15 cellular contexts compared by ENCODE assay signal in genomic region chr19:47102561-47103135, GRCh38. TPM values are rescaled to one million over a fixed set of nuclear protein-coding genes. Genes with fewer than 3 reads are reported as not detected.
DNase-seq lines count a peak whose midpoint lies in the region; ATAC-seq and TF ChIP-seq lines count a peak whose summit lies in the region.
"Had no signal": no experiment of that assay in that cellular context is flagged by ENCODE, and none has a peak within 500 bp of the region (broad histone marks: within the 10 kb centered on the region; RNA-seq: fewer than 3 reads in every experiment).

No MANE protein-coding gene starts in this region.

- peaks cover 56% of the 10 kb centered on the region for H3K4me1 ChIP-seq in lower lobe of right lung

- no peaks in the 10 kb centered on the region for H3K27me3 Mint-ChIP-seq in activated T-helper 1 cell treated with anti-CD3 and anti-CD28 coated beads, Interleukin-12 subunit alpha, Interleukin-12 subunit beta, Interleukin-2, Interleukin-4 antibody, amounts not matched to agents 30 ng/mL and 10 ng/mL and 1 ng/mL, durations not matched to agents 14 hours and 24 hours and 36 hours (ENCODE audit: insufficient read depth)
- H3K27me3 Mint-ChIP-seq in progenitor cell of endocrine pancreas = no peaks in the 10 kb centered on the region
- H3K27me3 Mint-ChIP-seq: activated T-helper 17 cell treated with anti-CD3 and anti-CD28 coated beads, Interleukin-2, amount 50 U/mL, for 72 hours had no signal

- peak overlapping the region; percentile 5 for H3K4me3 Mint-ChIP-seq in activated T-helper 1 cell treated with anti-CD3 and anti-CD28 coated beads, Interleukin-12 subunit alpha, Interleukin-12 subunit beta, Interleukin-2, Interleukin-4 antibody, amounts not matched to agents 30 ng/mL and 10 ng/mL and 1 ng/mL, durations not matched to agents 14 hours and 24 hours and 36 hours
- no peak overlapping the region for H3K4me3 Mint-ChIP-seq in progenitor cell of endocrine pancreas (ENCODE audit: low read depth)
- H3K4me3 Mint-ChIP-seq: activated T-helper 17 cell treated with anti-CD3 and anti-CD28 coated beads, Interleukin-2, amount 50 U/mL, for 72 hours had no signal

- H3K27ac Mint-ChIP-seq in activated T-helper 1 cell treated with anti-CD3 and anti-CD28 coated beads, Interleukin-12 subunit alpha, Interleukin-12 subunit beta, Interleukin-2, Interleukin-4 antibody, amounts not matched to agents 30 ng/mL and 10 ng/mL and 1 ng/mL, durations not matched to agents 14 hours and 24 hours and 36 hours = no peak overlapping the region
- peak overlapping the region; percentile 37 for H3K27ac Mint-ChIP-seq in progenitor cell of endocrine pancreas
- H3K27ac Mint-ChIP-seq: activated T-helper 17 cell treated with anti-CD3 and anti-CD28 coated beads, Interleukin-2, amount 50 U/mL, for 72 hours had no signal

- H3K36me3 Mint-ChIP-seq in activated T-helper 1 cell treated with anti-CD3 and anti-CD28 coated beads, Interleukin-12 subunit alpha, Interleukin-12 subunit beta, Interleukin-2, Interleukin-4 antibody, amounts not matched to agents 30 ng/mL and 10 ng/mL and 1 ng/mL, durations not matched to agents 14 hours and 24 hours and 36 hours (ENCODE audit: low read depth) = peaks cover 23% of the 10 kb centered on the region
- H3K36me3 Mint-ChIP-seq in progenitor cell of endocrine pancreas (ENCODE audit: insufficient read depth) = peaks cover 6% of the 10 kb centered on the region

- DNase-seq in EH (ENCODE audit: low read depth) (peak; percentile 42), fibroblast of the aortic adventitia (ENCODE audit: low read depth) (peak; percentile 67), progenitor cell of endocrine pancreas (ENCODE audit: low spot score, unreplicated experiment) (no peak), NCI-H2227 (lab: John Stamatoyannopoulos, UW; ENCODE audit: unreplicated experiment) (no peak), lower lobe of right lung (no peak), RPMI8226 (no peak)
- no peak for DNase-seq in activated T-helper 1 cell treated with anti-CD3 and anti-CD28 coated beads, Interleukin-12 subunit alpha, Interleukin-12 subunit beta, Interleukin-2, Interleukin-4 antibody, amounts not matched to agents 30 ng/mL and 10 ng/mL and 1 ng/mL, durations not matched to agents 14 hours and 24 hours and 36 hours (ENCODE audit: low spot score)
- no peak for DNase-seq in stimulated activated CD4-positive, alpha-beta T cell treated with anti-CD3 and anti-CD28 coated beads, Interleukin-12 subunit alpha, Interleukin-12 subunit beta, amount 100 ng/mL, for 4 hours
- DNase-seq: left colon; NCI-H526 treated with DMSO at 0.1 percent for 48 hours; pancreas; SHP77; stimulated activated CD4-positive, alpha-beta T cell treated with anti-CD3 and anti-CD28 coated beads, Interleukin-4, amount 100 ng/mL, for 24 hours had no signal

- no peaks in the 10 kb centered on the region for H3K9me3 ChIP-seq in lower lobe of right lung
- H3K9me3 ChIP-seq: pancreas had no signal

- H3K4me3 ChIP-seq in fibroblast of the aortic adventitia (ENCODE audit: low read depth, low read length) (no peak overlapping the region), lower lobe of right lung (no peak overlapping the region)
- H3K4me3 ChIP-seq: pancreas, skin epidermis had no signal

- H3K9me3 Mint-ChIP-seq in activated T-helper 1 cell treated with anti-CD3 and anti-CD28 coated beads, Interleukin-12 subunit alpha, Interleukin-12 subunit beta, Interleukin-2, Interleukin-4 antibody, amounts not matched to agents 30 ng/mL and 10 ng/mL and 1 ng/mL, durations not matched to agents 14 hours and 24 hours and 36 hours = no peaks in the 10 kb centered on the region
- no peaks in the 10 kb centered on the region for H3K9me3 Mint-ChIP-seq in progenitor cell of endocrine pancreas (ENCODE audit: low read depth)
- H3K9me3 Mint-ChIP-seq: activated T-helper 17 cell treated with anti-CD3 and anti-CD28 coated beads, Interleukin-2, amount 50 U/mL, for 72 hours had no signal

- intact Hi-C loops in activated T-helper 1 cell treated with anti-CD3 and anti-CD28 coated beads, Interleukin-12 subunit alpha, Interleukin-12 subunit beta, Interleukin-2, Interleukin-4 antibody, amounts not matched to agents 30 ng/mL and 10 ng/mL and 1 ng/mL, durations not matched to agents 14 hours and 24 hours and 36 hours (cut with micrococcal nuclease) = no loop called here
- intact Hi-C loops in lower lobe of right lung (cut with DNase I) = no loop called here

- peaks cover 50% of the 10 kb centered on the region for H3K4me1 Mint-ChIP-seq in activated T-helper 1 cell treated with anti-CD3 and anti-CD28 coated beads, Interleukin-12 subunit alpha, Interleukin-12 subunit beta, Interleukin-2, Interleukin-4 antibody, amounts not matched to agents 30 ng/mL and 10 ng/mL and 1 ng/mL, durations not matched to agents 14 hours and 24 hours and 36 hours (ENCODE audit: low read depth)
- peaks cover 55% of the 10 kb centered on the region for H3K4me1 Mint-ChIP-seq in progenitor cell of endocrine pancreas (ENCODE audit: low read depth)

- H3K27me3 ChIP-seq in lower lobe of right lung (ENCODE audit: low read depth) = no peaks in the 10 kb centered on the region
- H3K27me3 ChIP-seq: pancreas had no signal

- no peak overlapping the region for H3K27ac ChIP-seq in lower lobe of right lung
- H3K27ac ChIP-seq: pancreas had no signal

- no peak for TF ChIP-seq CTCF in fibroblast of the aortic adventitia (IDR thresholded peaks at IDR 0.05; ENCODE audit: insufficient read depth, low read length)
- no peak for TF ChIP-seq CTCF in progenitor cell of endocrine pancreas (IDR thresholded peaks at IDR 0.05; ENCODE audit: unreplicated experiment)
- TF ChIP-seq CTCF in lower lobe of right lung (IDR thresholded peaks at IDR 0.05) = no peak

- ATAC-seq in lower lobe of right lung = no peak
- ATAC-seq: activated T-helper 17 cell treated with anti-CD3 and anti-CD28 coated beads, Interleukin-2, amount 50 U/mL, for 72 hours; left colon; pancreas had no signal

- peaks cover 5% of the 10 kb centered on the region for H3K36me3 ChIP-seq in lower lobe of right lung
- H3K36me3 ChIP-seq: pancreas had no signal

RNA-seq across cellular contexts. Expression of gene ZC3H4, which starts 10.9 kb away (rescaled TPM):
- total RNA-seq in activated T-helper 1 cell treated with anti-CD3 and anti-CD28 coated beads, Interleukin-12 subunit alpha, Interleukin-12 subunit beta, Interleukin-2, Interleukin-4 antibody, amounts not matched to agents 30 ng/mL and 10 ng/mL and 1 ng/mL, durations not matched to agents 14 hours and 24 hours and 36 hours = 111 and 114 TPM in 2 replicates
- 20.4 and 24.0 TPM in 2 replicates for total RNA-seq in fibroblast of the aortic adventitia (ENCODE audit: low replicate concordance)
- 90.6 and 94.7 TPM in 2 replicates for total RNA-seq in progenitor cell of endocrine pancreas
- total RNA-seq in lower lobe of right lung = 49.3 TPM

RNA-seq across cellular contexts. Expression of gene SAE1, which starts 28.0 kb away (rescaled TPM):
- total RNA-seq in activated T-helper 1 cell treated with anti-CD3 and anti-CD28 coated beads, Interleukin-12 subunit alpha, Interleukin-12 subunit beta, Interleukin-2, Interleukin-4 antibody, amounts not matched to agents 30 ng/mL and 10 ng/mL and 1 ng/mL, durations not matched to agents 14 hours and 24 hours and 36 hours = 141 and 142 TPM in 2 replicates
- total RNA-seq in fibroblast of the aortic adventitia (ENCODE audit: low replicate concordance) (70.2 and 140 TPM in 2 replicates), progenitor cell of endocrine pancreas (172 and 173 TPM in 2 replicates), lower lobe of right lung (49.9 TPM)

RNA-seq across cellular contexts. Expression of gene TMEM160, which starts 54.2 kb away (rescaled TPM):
- 51.0 and 52.1 TPM in 2 replicates for total RNA-seq in activated T-helper 1 cell treated with anti-CD3 and anti-CD28 coated beads, Interleukin-12 subunit alpha, Interleukin-12 subunit beta, Interleukin-2, Interleukin-4 antibody, amounts not matched to agents 30 ng/mL and 10 ng/mL and 1 ng/mL, durations not matched to agents 14 hours and 24 hours and 36 hours
- 21.0 and 43.1 TPM in 2 replicates for total RNA-seq in fibroblast of the aortic adventitia (ENCODE audit: low replicate concordance)
- 33.6 and 35.4 TPM in 2 replicates for total RNA-seq in progenitor cell of endocrine pancreas
- 29.5 TPM for total RNA-seq in lower lobe of right lung

Comparison
In these comparisons a context has a peak if more than half of its experiments do, and no peak if none do; other contexts are left out.
1. DNase-seq: peak in EH (single experiment) and fibroblast of the aortic adventitia (single experiment); none in activated T-helper 1 cell treated with anti-CD3 and anti-CD28 coated beads, Interleukin-12 subunit alpha, Interleukin-12 subunit beta, Interleukin-2, Interleukin-4 antibody, amounts not matched to agents 30 ng/mL and 10 ng/mL and 1 ng/mL, durations not matched to agents 14 hours and 24 hours and 36 hours (single experiment), progenitor cell of endocrine pancreas (single experiment), NCI-H2227 (single experiment), stimulated activated CD4-positive, alpha-beta T cell treated with anti-CD3 and anti-CD28 coated beads, Interleukin-12 subunit alpha, Interleukin-12 subunit beta, amount 100 ng/mL, for 4 hours (single experiment), lower lobe of right lung (single experiment) and RPMI8226 (single experiment).